2 cellular contexts compared by ENCODE assay signal in the genomic region with DNA sequence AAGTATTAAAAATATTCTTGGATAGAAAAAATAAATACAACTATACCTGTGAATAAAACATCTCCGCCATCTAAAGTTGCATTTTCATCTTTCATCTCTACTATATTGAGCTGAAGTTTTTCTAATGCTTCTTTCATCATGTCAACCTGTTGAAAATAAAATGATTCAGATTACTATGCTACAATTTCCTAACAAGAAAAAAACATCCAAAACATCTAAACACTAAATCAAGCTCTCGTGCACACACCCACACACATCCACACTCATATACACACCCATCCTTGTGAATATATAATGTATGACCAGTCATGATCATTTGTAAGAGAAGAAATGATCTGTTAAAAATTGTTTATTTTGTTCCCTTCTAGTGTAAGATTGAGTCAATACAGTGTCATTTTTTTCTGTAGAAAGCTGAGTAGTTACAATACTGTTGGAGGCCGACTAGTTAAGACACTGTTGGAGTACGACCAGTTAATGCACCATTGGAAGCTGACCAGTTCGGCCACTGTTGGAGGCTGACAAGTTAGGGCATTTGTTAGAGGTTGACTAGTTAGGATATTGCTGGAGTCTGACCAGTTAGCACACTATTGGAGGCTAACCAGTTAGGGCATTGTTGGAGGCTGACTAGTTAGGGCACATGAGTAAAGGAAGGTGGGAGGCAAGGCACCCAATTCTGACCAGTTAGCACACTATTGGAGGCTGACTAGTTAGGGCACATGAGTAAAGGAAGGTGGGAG.
TF ChIP-seq lines count a peak whose summit lies in the region.

No MANE protein-coding gene starts in this region.

TF ChIP-seq in GM12878, 131 proteins besides CTCF, POLR2A, EP300 and RAD21:
- TF ChIP-seq TARDBP (IDR thresholded peaks at IDR 0.05; ENCODE audit: borderline replicate concordance) (no peak), IRF4 (IDR thresholded peaks at IDR 0.05; ENCODE audit: low read depth, low read length) (no peak), SREBF2 (IDR thresholded peaks at IDR 0.05; ENCODE audit: low read length) (no peak), MTA2 (IDR thresholded peaks at IDR 0.05; ENCODE audit: low read depth) (no peak), PML (IDR thresholded peaks at IDR 0.05; ENCODE audit: low read length) (no peak), SUZ12 (IDR thresholded peaks at IDR 0.05; ENCODE audit: unreplicated experiment) (no peak), CREB1 (IDR thresholded peaks at IDR 0.05; ENCODE audit: low read depth) (no peak), EED (IDR thresholded peaks at IDR 0.05; ENCODE audit: low read depth) (no peak), NBN (IDR thresholded peaks at IDR 0.05) (no peak), PAX8 (IDR thresholded peaks at IDR 0.05) (no peak), KAT2A (conservative IDR thresholded peaks at IDR 0.05; ENCODE audit: control insufficient read depth, low read depth, low read length) (no peak)
- TF ChIP-seq, protein P1, sequence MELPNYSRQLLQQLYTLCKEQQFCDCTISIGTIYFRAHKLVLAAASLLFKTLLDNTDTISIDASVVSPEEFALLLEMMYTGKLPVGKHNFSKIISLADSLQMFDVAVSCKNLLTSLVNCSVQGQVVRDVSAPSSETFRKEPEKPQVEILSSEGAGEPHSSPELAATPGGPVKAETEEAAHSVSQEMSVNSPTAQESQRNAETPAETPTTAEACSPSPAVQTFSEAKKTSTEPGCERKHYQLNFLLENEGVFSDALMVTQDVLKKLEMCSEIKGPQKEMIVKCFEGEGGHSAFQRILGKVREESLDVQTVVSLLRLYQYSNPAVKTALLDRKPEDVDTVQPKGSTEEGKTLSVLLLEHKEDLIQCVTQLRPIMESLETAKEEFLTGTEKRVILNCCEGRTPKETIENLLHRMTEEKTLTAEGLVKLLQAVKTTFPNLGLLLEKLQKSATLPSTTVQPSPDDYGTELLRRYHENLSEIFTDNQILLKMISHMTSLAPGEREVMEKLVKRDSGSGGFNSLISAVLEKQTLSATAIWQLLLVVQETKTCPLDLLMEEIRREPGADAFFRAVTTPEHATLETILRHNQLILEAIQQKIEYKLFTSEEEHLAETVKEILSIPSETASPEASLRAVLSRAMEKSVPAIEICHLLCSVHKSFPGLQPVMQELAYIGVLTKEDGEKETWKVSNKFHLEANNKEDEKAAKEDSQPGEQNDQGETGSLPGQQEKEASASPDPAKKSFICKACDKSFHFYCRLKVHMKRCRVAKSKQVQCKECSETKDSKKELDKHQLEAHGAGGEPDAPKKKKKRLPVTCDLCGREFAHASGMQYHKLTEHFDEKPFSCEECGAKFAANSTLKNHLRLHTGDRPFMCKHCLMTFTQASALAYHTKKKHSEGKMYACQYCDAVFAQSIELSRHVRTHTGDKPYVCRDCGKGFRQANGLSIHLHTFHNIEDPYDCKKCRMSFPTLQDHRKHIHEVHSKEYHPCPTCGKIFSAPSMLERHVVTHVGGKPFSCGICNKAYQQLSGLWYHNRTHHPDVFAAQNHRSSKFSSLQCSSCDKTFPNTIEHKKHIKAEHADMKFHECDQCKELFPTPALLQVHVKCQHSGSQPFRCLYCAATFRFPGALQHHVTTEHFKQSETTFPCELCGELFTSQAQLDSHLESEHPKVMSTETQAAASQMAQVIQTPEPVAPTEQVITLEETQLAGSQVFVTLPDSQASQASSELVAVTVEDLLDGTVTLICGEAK (IDR thresholded peaks at IDR 0.05; ENCODE audit: borderline replicate concordance): no peak
- TF ChIP-seq, protein P2, sequence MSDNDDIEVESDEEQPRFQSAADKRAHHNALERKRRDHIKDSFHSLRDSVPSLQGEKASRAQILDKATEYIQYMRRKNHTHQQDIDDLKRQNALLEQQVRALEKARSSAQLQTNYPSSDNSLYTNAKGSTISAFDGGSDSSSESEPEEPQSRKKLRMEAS (IDR thresholded peaks at IDR 0.05; ENCODE audit: low read depth, low read length): no peak

TF ChIP-seq in HepG2, 621 proteins besides CTCF, POLR2A, EP300 and RAD21 (continued from another document):
- TF ChIP-seq CC2D1A (CRISPR knock-in tag; IDR thresholded peaks at IDR 0.05) (no peak), ZKSCAN8 (CRISPR knock-in tag; IDR thresholded peaks at IDR 0.05; ENCODE audit: borderline replicate concordance) (no peak), TERF1 (CRISPR knock-in tag; IDR thresholded peaks at IDR 0.05) (no peak), SRSF9 (IDR thresholded peaks at IDR 0.05; ENCODE audit: borderline replicate concordance, insufficient read depth, low read depth, low read length, poor library complexity, severe bottlenecking) (no peak)
